22 cellular contexts compared by ENCODE assay signal in genomic region chrX:13700380-13700779, GRCh38.
"Had no signal": no experiment of that assay in that cellular context is flagged by ENCODE, and none has a peak within 500 bp of the region (broad histone marks: within the 10 kb centered on the region; RNA-seq: fewer than 3 reads in every experiment).

No MANE protein-coding gene starts in this region.

- H3K27ac ChIP-seq: adrenal gland, PC-9 had no signal

- H3K4me3 ChIP-seq: adrenal gland, breast epithelium, MG63, PC-9 had no signal

- DNase-seq: activated CD4-positive, alpha-beta T cell treated with anti-CD3 and anti-CD28 coated beads for 4 hours; activated CD8-positive, alpha-beta memory T cell treated with anti-CD3 and anti-CD28 coated beads, Interleukin-2, amount 50 U/mL, for 48 hours; activated CD8-positive, alpha-beta T cell treated with anti-CD3 and anti-CD28 coated beads, Interleukin-2, amount 10 ng/mL, durations not matched to agents 7 days and 5 days; activated naive CD4-positive, alpha-beta T cell treated with anti-CD3 and anti-CD28 coated beads, Interleukin-2, amount 50 U/mL, for 16 hours; activated naive CD8-positive, alpha-beta T cell treated with anti-CD3 and anti-CD28 coated beads, Interleukin-2, amount 10 ng/mL, durations not matched to agents 7 days and 5 days; activated T-cell treated with anti-CD3 and anti-CD28 coated beads, Interleukin-2, amount 50 U/mL, for 1 hour; adrenal gland; caudate nucleus; MG63; MV-4-11; NCI-H1092 treated with DMSO at 0.1 percent for 48 hours; NCI-H1417 treated with DMSO at 0.1 percent for 48 hours; NCI-H1694 treated with DMSO at 0.1 percent for 48 hours; NCI-H2029 treated with DMSO at 0.1 percent for 48 hours; NCI-H345; NCI-H510A; NCI-H526 treated with DMSO at 0.1 percent for 48 hours; PC-9; SHP77 treated with DMSO at 0.1 percent for 48 hours had no signal

- H3K27me3 Mint-ChIP-seq: activated naive CD8-positive, alpha-beta T cell treated with anti-CD3 and anti-CD28 coated beads, Interleukin-2, amount 10 ng/mL, durations not matched to agents 7 days and 5 days had no signal

- H3K4me1 ChIP-seq: breast epithelium had no signal

- H3K27me3 ChIP-seq: adrenal gland, MG63 had no signal

- H3K4me3 Mint-ChIP-seq: activated CD8-positive, alpha-beta T cell treated with anti-CD3 and anti-CD28 coated beads, Interleukin-2, amount 10 ng/mL, durations not matched to agents 7 days and 5 days; activated naive CD8-positive, alpha-beta T cell treated with anti-CD3 and anti-CD28 coated beads, Interleukin-2, amount 10 ng/mL, durations not matched to agents 7 days and 5 days; T-helper 1 cell treated with Interleukin-12 subunit alpha and Interleukin-12 subunit beta and Interleukin-4 antibody, amounts not matched to agents 30 μg/mL and 1 μg/mL, for 36 hours had no signal

- H3K9me3 ChIP-seq: adrenal gland, breast epithelium, MG63 had no signal

- H3K9me3 Mint-ChIP-seq: activated naive CD8-positive, alpha-beta T cell treated with anti-CD3 and anti-CD28 coated beads, Interleukin-2, amount 10 ng/mL, durations not matched to agents 7 days and 5 days; T-helper 1 cell treated with Interleukin-12 subunit alpha and Interleukin-12 subunit beta and Interleukin-4 antibody, amounts not matched to agents 30 μg/mL and 1 μg/mL, for 36 hours had no signal

- H3K27ac Mint-ChIP-seq: activated CD8-positive, alpha-beta T cell treated with anti-CD3 and anti-CD28 coated beads, Interleukin-2, amount 10 ng/mL, durations not matched to agents 7 days and 5 days; activated naive CD8-positive, alpha-beta T cell treated with anti-CD3 and anti-CD28 coated beads, Interleukin-2, amount 10 ng/mL, durations not matched to agents 7 days and 5 days; T-helper 1 cell treated with Interleukin-12 subunit alpha and Interleukin-12 subunit beta and Interleukin-4 antibody, amounts not matched to agents 30 μg/mL and 1 μg/mL, for 36 hours had no signal

- ATAC-seq: activated CD4-positive, CD25-positive, alpha-beta regulatory T cell treated with anti-CD3 and anti-CD28 coated beads, Interleukin-2, amount 50 U/mL, for 24 hours; activated CD8-positive, alpha-beta T cell treated with anti-CD3 and anti-CD28 coated beads, Interleukin-2, amount 10 ng/mL, durations not matched to agents 7 days and 5 days had no signal

- H3K36me3 ChIP-seq: adrenal gland, breast epithelium had no signal

- H3K4me2 ChIP-seq: PC-9 had no signal

- H2AFZ ChIP-seq: PC-9 had no signal
